8 cellular contexts compared by ENCODE assay signal in the genomic region with DNA sequence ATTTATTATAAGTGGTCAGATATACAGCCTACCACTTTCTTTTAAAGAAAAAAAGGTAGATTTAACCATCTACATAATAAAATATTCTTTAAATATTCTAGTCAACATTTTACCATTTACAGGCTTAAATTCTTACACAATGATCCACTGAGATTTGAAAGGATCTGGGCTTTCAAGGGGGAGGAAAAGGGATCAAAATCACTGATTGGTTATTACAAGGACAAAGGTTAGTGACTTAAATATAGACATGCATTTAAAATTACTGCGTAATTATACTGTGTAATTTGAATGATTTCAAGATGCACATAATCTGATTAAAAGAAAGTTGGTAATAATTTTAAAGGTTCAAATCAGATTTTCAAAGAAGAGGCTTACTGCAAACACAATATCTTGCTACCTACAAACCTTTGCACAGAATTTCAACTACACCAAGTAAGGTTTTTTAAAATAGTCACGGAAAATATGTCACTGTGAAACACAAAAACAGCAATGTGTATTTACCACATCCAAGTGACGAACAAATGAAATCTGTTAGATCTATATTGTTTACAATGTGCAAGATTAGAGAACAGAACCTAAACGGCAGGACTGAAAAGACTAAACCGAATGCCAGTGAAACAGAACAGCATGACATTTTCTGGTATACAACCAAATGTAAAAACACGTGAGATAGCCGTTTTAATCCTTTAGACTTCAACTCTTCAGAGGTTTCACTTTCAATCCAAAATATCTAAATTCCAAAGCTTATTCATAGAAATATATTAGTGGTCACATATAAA. TPM values are rescaled to one million over a fixed set of nuclear protein-coding genes. Genes with fewer than 3 reads are reported as not detected.
DNase-seq lines count a peak whose midpoint lies in the region; ATAC-seq, FAIRE-seq and TF ChIP-seq lines count a peak whose summit lies in the region.

No MANE protein-coding gene starts in this region.

- H3K27me3 ChIP-seq in prostate gland (replicated peaks; ENCODE audit: insufficient read depth): no peaks in the 10 kb centered on the region

- peak overlapping the region; percentile 79 for H3K27ac ChIP-seq in caudate nucleus (ENCODE audit: low read depth, low read length)
- H3K27ac ChIP-seq in prostate gland: peak overlapping the region; percentile 23 to 70

- ATAC-seq in GM18498 (IDR thresholded peaks at IDR 0.05; ENCODE audit: unreplicated experiment): peak; percentile 25
- peak; percentile 15 for ATAC-seq in HG03103 (IDR thresholded peaks at IDR 0.05; ENCODE audit: low read depth, unreplicated experiment)
- ATAC-seq in GM19035 (IDR thresholded peaks at IDR 0.05; ENCODE audit: unreplicated experiment): no peak

- H3K36me3 ChIP-seq in prostate gland: no peaks in the 10 kb centered on the region

- H3K4me1 ChIP-seq in prostate gland (replicated peaks): peaks cover 24% of the 10 kb centered on the region

- no peak for TF ChIP-seq POLR2A in prostate gland (IDR thresholded peaks at IDR 0.05)

- H3K9me3 ChIP-seq in prostate gland: no peaks in the 10 kb centered on the region

- 4% methylated on average over 7 of the region's 7 CpGs for WGBS in prostate gland

- FAIRE-seq in HTR-8/SVneo (lab: Jason Lieb, UNC): no peak
- no peak for FAIRE-seq in RCC 7860 (lab: Jason Lieb, UNC)

- H3K4me3 ChIP-seq in prostate gland: peak overlapping the region; percentile 14 to 33

- intact Hi-C loops in prostate gland (cut with DNase I): no loop called here

- DNase-seq in caudate nucleus (lab: John Stamatoyannopoulos, UW): peak in 1 of 61 donors; percentile 23
- DNase-seq in prostate gland (ENCODE audit: low spot score): no peak
- no peak for DNase-seq in activated CD8-positive, alpha-beta memory T cell treated with anti-CD3 and anti-CD28 coated beads, Interleukin-2, amount 50 U/mL, for 4 hours
- DNase-seq in HTR-8/SVneo (ENCODE audit: insufficient read length, low spot score): no peak
- DNase-seq in RCC 7860 (ENCODE audit: low spot score): no peak

- no peak for TF ChIP-seq CTCF in prostate gland (IDR thresholded peaks at IDR 0.05)

RNA-seq across cellular contexts. Expression of gene RTN4, which starts 40.8 kb away (rescaled TPM):
- total RNA-seq in prostate gland: 100 to 1,000 TPM; 190 to 249 TPM
